15 cellular contexts compared by ENCODE assay signal in the genomic region with DNA sequence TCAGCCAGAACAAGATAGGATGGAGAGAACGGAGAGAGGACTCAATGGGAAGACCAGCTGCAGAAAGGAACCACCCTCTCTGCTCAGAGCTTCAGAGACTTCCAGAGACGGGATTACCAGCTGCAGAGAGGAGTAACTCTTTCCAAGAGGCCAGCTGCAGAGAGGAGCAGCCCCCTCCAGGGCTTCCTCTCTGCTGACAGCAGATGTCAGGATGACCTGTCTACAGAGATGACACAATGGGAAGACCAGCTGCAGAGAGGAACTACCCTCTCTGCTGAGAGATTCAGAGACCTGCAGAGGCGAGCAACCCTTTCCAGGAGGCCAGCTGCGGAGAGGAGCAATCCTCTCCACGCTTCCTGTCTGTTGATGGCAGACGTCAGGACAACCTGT.
"Had no signal": no experiment of that assay in that cellular context is flagged by ENCODE, and none has a peak within 500 bp of the region (broad histone marks: within the 10 kb centered on the region; RNA-seq: fewer than 3 reads in every experiment).

No MANE protein-coding gene starts in this region.

- H3K36me3 ChIP-seq: neutrophil had no signal

- H3K4me3 ChIP-seq: dorsolateral prefrontal cortex, mucosa of descending colon had no signal

- H3K27me3 ChIP-seq: dorsolateral prefrontal cortex, neutrophil had no signal

- H3K9me3 ChIP-seq: mucosa of descending colon, neutrophil had no signal

- DNase-seq: activated CD4-positive, alpha-beta T cell treated with anti-CD3 and anti-CD28 coated beads for 4 hours; activated CD8-positive, alpha-beta memory T cell treated with anti-CD3 and anti-CD28 coated beads, Interleukin-2, amount 50 U/mL, for 4 hours; activated CD8-positive, alpha-beta T cell treated with anti-CD3 and anti-CD28 coated beads, Interleukin-2, amount 10 ng/mL, durations not matched to agents 7 days and 5 days; activated naive CD8-positive, alpha-beta T cell treated with anti-CD3 and anti-CD28 coated beads, Interleukin-2, amount 10 ng/mL, durations not matched to agents 7 days and 5 days; cerebellar nuclear complex; dorsolateral prefrontal cortex; endodermal cell; islet precursor cell; mucosa of descending colon; naive thymus-derived CD4-positive, alpha-beta T cell; stimulated activated CD4-positive, alpha-beta T cell treated with anti-CD3 and anti-CD28 coated beads, Interleukin-12 subunit alpha, Interleukin-12 subunit beta, amount 100 ng/mL, for 4 hours; T-helper 2 cell had no signal

- ATAC-seq: activated CD8-positive, alpha-beta T cell treated with anti-CD3 and anti-CD28 coated beads, Interleukin-2, amount 10 ng/mL, durations not matched to agents 7 days and 5 days; mucosa of descending colon; naive thymus-derived CD4-positive, alpha-beta T cell; stimulated activated effector memory CD8-positive, alpha-beta T cell treated with anti-CD3 and anti-CD28 coated beads, Interleukin-12 subunit alpha, Interleukin-12 subunit beta, amount 100 ng/mL, for 72 hours had no signal

- H3K4me1 ChIP-seq: parathyroid adenoma had no signal

- H3K27ac ChIP-seq: dorsolateral prefrontal cortex, neutrophil, parathyroid adenoma had no signal
